27 cellular contexts compared by ENCODE assay signal in the genomic region with DNA sequence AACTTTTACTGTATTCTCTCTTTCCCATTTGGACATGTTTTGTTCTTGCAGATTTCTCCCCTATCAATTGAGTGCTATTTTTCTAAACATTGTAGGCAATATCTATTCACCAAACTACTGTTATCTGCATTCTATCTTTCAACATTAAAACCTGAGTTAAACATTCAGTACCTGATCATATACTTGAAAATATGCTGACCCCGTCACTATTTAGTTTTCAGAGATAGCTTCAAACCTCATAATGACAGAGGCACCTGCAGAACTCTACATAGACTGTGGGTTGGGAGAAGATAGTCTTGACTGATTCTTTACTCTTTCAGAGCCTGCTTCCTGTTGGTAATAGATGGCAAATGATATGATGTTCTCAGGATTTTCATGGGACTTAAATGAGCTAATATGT.
"Had no signal": no experiment of that assay in that cellular context is flagged by ENCODE, and none has a peak within 500 bp of the region (broad histone marks: within the 10 kb centered on the region; RNA-seq: fewer than 3 reads in every experiment).

No MANE protein-coding gene starts in this region.

- H3K27me3 ChIP-seq: stomach, suprapubic skin, testis, thyroid gland, tibial artery, tibial nerve, transverse colon, upper lobe of left lung, upper lobe of right lung, uterus, vagina had no signal

- FAIRE-seq: urothelium cell line had no signal

- H3K4me3 ChIP-seq: stomach, suprapubic skin, testis, thoracic aorta, thyroid gland, tibial artery, tibial nerve, transverse colon, upper lobe of left lung, upper lobe of right lung, uterus, vagina had no signal

- ATAC-seq: stimulated activated effector memory CD8-positive, alpha-beta T cell treated with anti-CD3 and anti-CD28 coated beads, Interleukin-12 subunit alpha, Interleukin-12 subunit beta, amount 100 ng/mL, for 72 hours; stimulated activated memory B cell treated with anti-CD40 and anti-IgM and Interleukin-4, amounts not matched to agents 10 μg/mL and 1 μg/mL and 100 μg/mL, for 72 hours; stimulated activated naive B cell treated with anti-CD40 and anti-IgM and Interleukin-4, amounts not matched to agents 10 μg/mL and 1 μg/mL and 100 μg/mL, for 72 hours; stimulated activated naive CD8-positive, alpha-beta T cell treated with anti-CD3 and anti-CD28 coated beads, Interleukin-15, amount 100 ng/mL, for 72 hours; stimulated activated naive CD8-positive, alpha-beta T cell treated with anti-CD3 and anti-CD28 coated beads, Interleukin-15, Interleukin-2, amounts not matched to agents 100 U/mL and 50 U/mL, for 24 hours; upper lobe of right lung had no signal

- DNase-seq: stimulated activated CD4-positive, alpha-beta T cell treated with anti-CD3 and anti-CD28 coated beads, Interleukin-2, amount 100 ng/mL, for 48 hours; stimulated activated CD4-positive, alpha-beta T cell treated with anti-CD3 and anti-CD28 coated beads, Interleukin-4, amount 100 ng/mL, for 1 hour; stimulated activated CD4-positive, alpha-beta T cell treated with anti-CD3 and anti-CD28 coated beads, Interleukin-4, amount 100 ng/mL, for 24 hours; stimulated activated CD4-positive, alpha-beta T cell treated with anti-CD3 and anti-CD28 coated beads, Interleukin-4, amount 100 ng/mL, for 4 hours; stimulated activated CD8-positive, alpha-beta memory T cell treated with anti-CD3 and anti-CD28 coated beads, Interleukin-4, amount 100 ng/mL, for 48 hours; stimulated activated naive B cell treated with anti-CD40 and anti-IgM and Interleukin-4, amounts not matched to agents 10 μg/mL and 1 μg/mL and 100 μg/mL, for 72 hours; stimulated activated naive CD4-positive, alpha-beta T cell; stimulated activated naive CD4-positive, alpha-beta T cell treated with Interleukin-2 at 50 U/mL for 16 hours; stimulated activated naive CD8-positive, alpha-beta T cell treated with anti-CD3 and anti-CD28 coated beads, Interleukin-15, amount 100 ng/mL, for 72 hours; stimulated activated naive CD8-positive, alpha-beta T cell treated with anti-CD3 and anti-CD28 coated beads, Interleukin-15, Interleukin-2, amounts not matched to agents 100 U/mL and 50 U/mL, for 24 hours; stomach; substantia nigra; testis; thyroid gland; tibial artery; transverse colon; trophoblast cell; upper lobe of left lung; upper lobe of right lung; uterus had no signal

- H3K4me1 ChIP-seq: stomach, suprapubic skin, testis, thyroid gland, tibial artery, tibial nerve, transverse colon, upper lobe of left lung, upper lobe of right lung, uterus, vagina had no signal

- H3K27ac ChIP-seq: stomach, suprapubic skin, testis, thoracic aorta, thyroid gland, tibial artery, tibial nerve, transverse colon, upper lobe of left lung, upper lobe of right lung, uterus, vagina had no signal

- H3K36me3 ChIP-seq: stomach, suprapubic skin, thoracic aorta, thyroid gland, tibial artery, tibial nerve, transverse colon, upper lobe of left lung, upper lobe of right lung, uterus, vagina had no signal

- H3K9me3 ChIP-seq: suprapubic skin, testis, thoracic aorta, thyroid gland, tibial artery, tibial nerve, transverse colon, upper lobe of left lung, upper lobe of right lung, uterus, vagina had no signal
